21 cellular contexts compared by ENCODE assay signal in the genomic region with DNA sequence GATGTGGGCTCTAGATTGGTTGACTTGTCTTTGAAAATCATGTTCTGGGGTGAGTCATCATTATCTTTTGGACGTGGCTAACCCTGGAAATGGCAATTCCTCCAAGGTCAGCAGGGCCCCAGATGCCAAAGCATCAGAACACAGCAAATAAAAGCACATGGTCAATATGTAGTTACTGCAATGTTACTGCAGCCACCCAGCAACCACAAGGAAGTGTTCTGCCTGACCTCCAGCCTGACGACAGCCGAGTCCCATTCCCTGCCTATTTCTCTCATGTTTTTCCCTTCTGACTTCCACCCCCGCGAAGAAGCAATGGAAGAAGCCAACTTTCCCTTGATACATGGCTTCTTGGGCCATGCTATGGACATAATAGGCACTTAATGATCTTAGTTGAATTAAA.
DNase-seq lines count a peak whose midpoint lies in the region; ATAC-seq, FAIRE-seq and TF ChIP-seq lines count a peak whose summit lies in the region.
"Had no signal": no experiment of that assay in that cellular context is flagged by ENCODE, and none has a peak within 500 bp of the region (broad histone marks: within the 10 kb centered on the region; RNA-seq: fewer than 3 reads in every experiment).

No MANE protein-coding gene starts in this region.

- H3K27ac Mint-ChIP-seq in astrocyte (ENCODE audit: unreplicated experiment): no peak overlapping the region
- H3K27ac Mint-ChIP-seq: CD4-positive, alpha-beta memory T cell; H9; IgD-negative memory B cell had no signal

- no peaks in the 10 kb centered on the region for H3K9me3 Mint-ChIP-seq in astrocyte (ENCODE audit: unreplicated experiment)
- H3K9me3 Mint-ChIP-seq: CD4-positive, alpha-beta memory T cell; H9 had no signal

- peak; percentile 77 for FAIRE-seq in H54 (lab: Jason Lieb, UNC)
- FAIRE-seq in astrocyte (lab: Jason Lieb, UNC): no peak
- FAIRE-seq: A204.1, GM19239, HepG2 had no signal

- no peak overlapping the region for H2AFZ ChIP-seq in astrocyte (ENCODE audit: low read depth, low read length)
- H2AFZ ChIP-seq in trophoblast cell (ENCODE audit: insufficient read depth, low read length, poor library complexity): no peak overlapping the region

- H3K27me3 Mint-ChIP-seq in astrocyte (ENCODE audit: low read depth, unreplicated experiment): no peaks in the 10 kb centered on the region
- H3K27me3 Mint-ChIP-seq: CD4-positive, alpha-beta memory T cell had no signal

- no peaks in the 10 kb centered on the region for H4K20me1 ChIP-seq in astrocyte (ENCODE audit: insufficient read depth, low read length)
- H4K20me1 ChIP-seq: BLaER1 had no signal

- no peaks in the 10 kb centered on the region for H3K79me2 ChIP-seq in astrocyte (ENCODE audit: insufficient read depth, low read length)
- no peaks in the 10 kb centered on the region for H3K79me2 ChIP-seq in trophoblast cell (ENCODE audit: control insufficient read depth, insufficient read depth, low read length, poor library complexity)

- no peak for ATAC-seq in right lobe of liver
- no peak for ATAC-seq in GM21360 (IDR thresholded peaks at IDR 0.05; ENCODE audit: unreplicated experiment)
- ATAC-seq: HepG2 had no signal

- H3K4ac ChIP-seq in trophoblast cell (ENCODE audit: low read depth, low read length): no peak overlapping the region

- H2BK5ac ChIP-seq in trophoblast cell (ENCODE audit: low read depth, low read length, poor library complexity): no peak overlapping the region

- intact Hi-C loops in right lobe of liver (cut with DNase I): no loop called here

- WGBS in trophoblast cell (ENCODE audit: extremely low coverage, insufficient coverage, insufficient read length): no CpG with 5 or more reads among the region's 5 CpGs
- WGBS in right lobe of liver (ENCODE audit: insufficient coverage, low coverage, low lambda C conversion rate, missing lambda C conversion rate): 64% methylated on average over 5 of the region's 5 CpGs

- H3K36me3 ChIP-seq in astrocyte (ENCODE audit: insufficient read depth, low read length) (no peaks in the 10 kb centered on the region), trophoblast cell (ENCODE audit: control insufficient read depth in 1 of 2, insufficient read depth in 2 of 2, low read length in 2 of 2) (no peaks in the 10 kb centered on the region), right lobe of liver (no peaks in the 10 kb centered on the region)
- H3K36me3 ChIP-seq: BLaER1 had no signal

- no peak overlapping the region for H4K8ac ChIP-seq in trophoblast cell (ENCODE audit: low read depth, low read length)

- H3K27ac ChIP-seq in astrocyte (ENCODE audit: low read depth, low read length) (no peak overlapping the region), trophoblast cell (ENCODE audit: low read depth, low read length) (no peak overlapping the region), right lobe of liver (no peak overlapping the region)
- H3K27ac ChIP-seq: BLaER1 had no signal

- H3K4me1 Mint-ChIP-seq in astrocyte (ENCODE audit: low read depth, unreplicated experiment): peaks cover 35% of the 10 kb centered on the region
- H3K4me1 Mint-ChIP-seq: CD14-positive monocyte; CD4-positive, alpha-beta memory T cell; IgD-negative memory B cell had no signal

- peaks cover 6% of the 10 kb centered on the region for H3K79me1 ChIP-seq in trophoblast cell (ENCODE audit: low read length)

- no peak overlapping the region for H3K14ac ChIP-seq in trophoblast cell (ENCODE audit: low read length)

- H4K91ac ChIP-seq in trophoblast cell (ENCODE audit: low read depth, low read length): no peak overlapping the region

- H3K23ac ChIP-seq in trophoblast cell (ENCODE audit: low read length): no peak overlapping the region

- H3K4me2 ChIP-seq in astrocyte (ENCODE audit: low read length): no peak overlapping the region
- no peak overlapping the region for H3K4me2 ChIP-seq in trophoblast cell (ENCODE audit: low read length)
- H3K4me2 ChIP-seq: BLaER1 had no signal

- H3K4me3 ChIP-seq in astrocyte (ENCODE audit: insufficient read depth, low read depth, low read length) (no peak overlapping the region), foreskin fibroblast (ENCODE audit: low read depth in 1 of 2, low read length in 2 of 2) (no peak overlapping the region), trophoblast cell (ENCODE audit: low read depth, low read length) (no peak overlapping the region), right lobe of liver (no peak overlapping the region)
- H3K4me3 ChIP-seq: BLaER1 had no signal

- TF ChIP-seq CTCF in astrocyte (IDR thresholded peaks at IDR 0.05; ENCODE audit: insufficient read depth, low read depth, low read length): no peak
- no peak for TF ChIP-seq CTCF in foreskin fibroblast (IDR thresholded peaks at IDR 0.05; ENCODE audit: low read depth, low read length)
- no peak for TF ChIP-seq CTCF in right lobe of liver (IDR thresholded peaks at IDR 0.05)

- H3K4me1 ChIP-seq in astrocyte (ENCODE audit: insufficient read depth, low read length) (peaks cover 5% of the 10 kb centered on the region), trophoblast cell (ENCODE audit: control insufficient read depth in 1 of 2, insufficient read depth in 2 of 2, low read length in 2 of 2) (peaks cover 3 to 4% of the 10 kb centered on the region in 2 experiments), right lobe of liver (no peaks in the 10 kb centered on the region)

- H3K9me3 ChIP-seq in astrocyte (ENCODE audit: insufficient read depth, low read depth, low read length): no peaks in the 10 kb centered on the region
- H3K9me3 ChIP-seq in trophoblast cell (ENCODE audit: insufficient read depth, low read depth, low read length): no peaks in the 10 kb centered on the region
- no peaks in the 10 kb centered on the region for H3K9me3 ChIP-seq in right lobe of liver
- H3K9me3 ChIP-seq: BLaER1 had no signal

- H3K9ac ChIP-seq in astrocyte (ENCODE audit: low read length) (no peak overlapping the region), trophoblast cell (ENCODE audit: low read length) (no peak overlapping the region)
- H3K9ac ChIP-seq: BLaER1 had no signal

- no peak overlapping the region for H3K18ac ChIP-seq in trophoblast cell (ENCODE audit: low read length)

- H2BK120ac ChIP-seq in trophoblast cell (ENCODE audit: insufficient read depth, low read length, poor library complexity): no peak overlapping the region

- peak overlapping the region; percentile 61 for H2BK12ac ChIP-seq in trophoblast cell (ENCODE audit: low read length)

- H3K36me3 Mint-ChIP-seq in astrocyte (ENCODE audit: low read depth, unreplicated experiment): no peaks in the 10 kb centered on the region
- H3K36me3 Mint-ChIP-seq: CD14-positive monocyte; CD4-positive, alpha-beta memory T cell; IgD-negative memory B cell had no signal

- H3K27me3 ChIP-seq in astrocyte (ENCODE audit: insufficient read depth, low read length) (no peaks in the 10 kb centered on the region), trophoblast cell (ENCODE audit: insufficient read depth, low read length) (no peaks in the 10 kb centered on the region), right lobe of liver (no peaks in the 10 kb centered on the region)
- H3K27me3 ChIP-seq: BLaER1 had no signal

- peak overlapping the region; percentile 5 for H3K4me3 Mint-ChIP-seq in astrocyte (ENCODE audit: unreplicated experiment)
- H3K4me3 Mint-ChIP-seq: CD14-positive monocyte; CD4-positive, alpha-beta memory T cell; H9; IgD-negative memory B cell had no signal

- TF ChIP-seq POLR2A in H54 (IDR thresholded peaks at IDR 0.05; ENCODE audit: low read depth, low read length) (no peak), right lobe of liver (IDR thresholded peaks at IDR 0.05) (no peak)

- DNase-seq in H54 (ENCODE audit: insufficient read length, low spot score): no peak
- no peak for DNase-seq in astrocyte (ENCODE audit: low read depth)
- peak; percentile 38 to 44 for DNase-seq in foreskin fibroblast
- no peak for DNase-seq in trophoblast cell
- DNase-seq in AML-193 (lab: John Stamatoyannopoulos, UW): no peak
- DNase-seq in activated CD4-positive, CD25-positive, alpha-beta regulatory T cell treated with anti-CD3 and anti-CD28 coated beads, Interleukin-2, amount 50 U/mL, for 72 hours: no peak
- DNase-seq in right lobe of liver: no peak
- DNase-seq: CD4-positive, alpha-beta memory T cell; DMS153; DMS79; GF-D8; GOT3; H9; KG1 had no signal

- no peak overlapping the region for H4K12ac ChIP-seq in trophoblast cell (ENCODE audit: low read depth, low read length)

- no peak overlapping the region for H2AK5ac ChIP-seq in trophoblast cell (ENCODE audit: low read length)

Comparison
In these comparisons a context has a peak if more than half of its experiments do, and no peak if none do; other contexts are left out.
1. DNase-seq: peak in foreskin fibroblast (2 of 2); none in H54 (single experiment), astrocyte (single experiment), trophoblast cell (0 of 2), AML-193 (0 of 2), activated CD4-positive, CD25-positive, alpha-beta regulatory T cell treated with anti-CD3 and anti-CD28 coated beads, Interleukin-2, amount 50 U/mL, for 72 hours (single experiment) and right lobe of liver (0 of 3).